Comparison of ENCODE assay signal across 27 cellular contexts in genomic region chr21:27584266-27584665, GRCh38.
"Had no signal": no experiment of that assay in that cellular context is flagged by ENCODE, and none has a peak within 500 bp of the region (broad histone marks: within the 10 kb centered on the region; RNA-seq: fewer than 3 reads in every experiment).

No MANE protein-coding gene starts in this region.

- H3K4me1 ChIP-seq: left ventricle myocardium inferior, pancreas, psoas muscle, right lobe of liver, tibial nerve, uterus had no signal

- H3K27ac Mint-ChIP-seq: immature natural killer cell; naive thymus-derived CD4-positive, alpha-beta T cell; natural killer cell treated with Interleukin-12 subunit alpha and Interleukin-12 subunit beta and Interleukin-15 and Interleukin-18, amount 100 ng/mL, for 72 hours; stimulated activated memory B cell treated with anti-CD40 and anti-IgM and Interleukin-4, amounts not matched to agents 10 μg/mL and 1 μg/mL and 100 μg/mL, for 72 hours; type B pancreatic cell had no signal

- H3K27ac ChIP-seq: left ventricle myocardium inferior, pancreas, psoas muscle, right lobe of liver, tibial nerve, uterus had no signal

- H3K4me2 ChIP-seq: smooth muscle cell had no signal

- H3K27me3 ChIP-seq: pancreas, right lobe of liver, tibial nerve, uterus had no signal

- H3K9me3 Mint-ChIP-seq: stimulated activated naive CD8-positive, alpha-beta T cell treated with anti-CD3 and anti-CD28 coated beads, Interleukin-15, amount 100 ng/mL, for 72 hours had no signal

- FAIRE-seq: islet of Langerhans, kidney, pancreas had no signal

- H3K27me3 Mint-ChIP-seq: naive thymus-derived CD4-positive, alpha-beta T cell; natural killer cell treated with Interleukin-12 subunit alpha and Interleukin-12 subunit beta and Interleukin-15 and Interleukin-18, amount 100 ng/mL, for 72 hours; stimulated activated memory B cell treated with anti-CD40 and anti-IgM and Interleukin-4, amounts not matched to agents 10 μg/mL and 1 μg/mL and 100 μg/mL, for 72 hours; stimulated activated naive CD8-positive, alpha-beta T cell treated with anti-CD3 and anti-CD28 coated beads, Interleukin-15, amount 100 ng/mL, for 72 hours; type B pancreatic cell had no signal

- ATAC-seq: left colon; mucosa of descending colon; naive thymus-derived CD4-positive, alpha-beta T cell; natural killer cell treated with Interleukin-12 subunit alpha and Interleukin-12 subunit beta and Interleukin-15 and Interleukin-18, amount 100 ng/mL, for 72 hours; pancreas; psoas muscle; right lobe of liver; stimulated activated memory B cell treated with anti-CD40 and anti-IgM and Interleukin-4, amounts not matched to agents 10 μg/mL and 1 μg/mL and 100 μg/mL, for 72 hours; stimulated activated naive CD8-positive, alpha-beta T cell treated with anti-CD3 and anti-CD28 coated beads, Interleukin-15, amount 100 ng/mL, for 72 hours had no signal

- H3K9me3 ChIP-seq: mucosa of descending colon, pancreas, psoas muscle, right lobe of liver, tibial nerve, uterus had no signal

- H3K4me3 Mint-ChIP-seq: immature natural killer cell; naive thymus-derived CD4-positive, alpha-beta T cell; natural killer cell treated with Interleukin-12 subunit alpha and Interleukin-12 subunit beta and Interleukin-15 and Interleukin-18, amount 100 ng/mL, for 72 hours; stimulated activated memory B cell treated with anti-CD40 and anti-IgM and Interleukin-4, amounts not matched to agents 10 μg/mL and 1 μg/mL and 100 μg/mL, for 72 hours; stimulated activated naive CD8-positive, alpha-beta T cell treated with anti-CD3 and anti-CD28 coated beads, Interleukin-15, amount 100 ng/mL, for 72 hours; type B pancreatic cell had no signal

- H3K4me1 Mint-ChIP-seq: immature natural killer cell; naive thymus-derived CD4-positive, alpha-beta T cell; stimulated activated memory B cell treated with anti-CD40 and anti-IgM and Interleukin-4, amounts not matched to agents 10 μg/mL and 1 μg/mL and 100 μg/mL, for 72 hours; stimulated activated naive CD8-positive, alpha-beta T cell treated with anti-CD3 and anti-CD28 coated beads, Interleukin-15, amount 100 ng/mL, for 72 hours had no signal

- H3K36me3 ChIP-seq: left ventricle myocardium inferior, pancreas, right lobe of liver, tibial nerve, uterus had no signal

- H3K4me3 ChIP-seq: left ventricle myocardium inferior, lung, mucosa of descending colon, pancreas, psoas muscle, right lobe of liver, smooth muscle cell, tibial nerve, uterus had no signal

- DNase-seq: hypothalamus; immature natural killer cell; kidney; left colon; left ventricle myocardium inferior; midbrain; mucosa of descending colon; naive thymus-derived CD4-positive, alpha-beta T cell; pancreas; posterior cingulate gyrus; psoas muscle; right lobe of liver; stimulated activated CD4-positive, alpha-beta T cell treated with anti-CD3 and anti-CD28 coated beads, Interleukin-1b, Interleukin-23, amount 100 ng/mL, for 48 hours; stimulated activated CD4-positive, alpha-beta T cell treated with anti-CD3 and anti-CD28 coated beads, Interleukin-2, amount 100 ng/mL, for 48 hours; stimulated activated CD4-positive, alpha-beta T cell treated with anti-CD3 and anti-CD28 coated beads, Interleukin-4, amount 100 ng/mL, for 4 hours; stimulated activated CD8-positive, alpha-beta memory T cell treated with anti-CD3 and anti-CD28 coated beads, Interleukin-4, amount 100 ng/mL, for 48 hours; stimulated activated naive CD4-positive, alpha-beta T cell treated with Interleukin-2 at 50 U/mL for 16 hours; stimulated activated naive CD8-positive, alpha-beta T cell treated with anti-CD3 and anti-CD28 coated beads, Interleukin-15, amount 100 ng/mL, for 72 hours; substantia nigra; uterus had no signal

- H3K36me3 Mint-ChIP-seq: immature natural killer cell; naive thymus-derived CD4-positive, alpha-beta T cell; natural killer cell treated with Interleukin-12 subunit alpha and Interleukin-12 subunit beta and Interleukin-15 and Interleukin-18, amount 100 ng/mL, for 72 hours; stimulated activated memory B cell treated with anti-CD40 and anti-IgM and Interleukin-4, amounts not matched to agents 10 μg/mL and 1 μg/mL and 100 μg/mL, for 72 hours; type B pancreatic cell had no signal
